8 cellular contexts compared by ENCODE assay signal in the genomic region with DNA sequence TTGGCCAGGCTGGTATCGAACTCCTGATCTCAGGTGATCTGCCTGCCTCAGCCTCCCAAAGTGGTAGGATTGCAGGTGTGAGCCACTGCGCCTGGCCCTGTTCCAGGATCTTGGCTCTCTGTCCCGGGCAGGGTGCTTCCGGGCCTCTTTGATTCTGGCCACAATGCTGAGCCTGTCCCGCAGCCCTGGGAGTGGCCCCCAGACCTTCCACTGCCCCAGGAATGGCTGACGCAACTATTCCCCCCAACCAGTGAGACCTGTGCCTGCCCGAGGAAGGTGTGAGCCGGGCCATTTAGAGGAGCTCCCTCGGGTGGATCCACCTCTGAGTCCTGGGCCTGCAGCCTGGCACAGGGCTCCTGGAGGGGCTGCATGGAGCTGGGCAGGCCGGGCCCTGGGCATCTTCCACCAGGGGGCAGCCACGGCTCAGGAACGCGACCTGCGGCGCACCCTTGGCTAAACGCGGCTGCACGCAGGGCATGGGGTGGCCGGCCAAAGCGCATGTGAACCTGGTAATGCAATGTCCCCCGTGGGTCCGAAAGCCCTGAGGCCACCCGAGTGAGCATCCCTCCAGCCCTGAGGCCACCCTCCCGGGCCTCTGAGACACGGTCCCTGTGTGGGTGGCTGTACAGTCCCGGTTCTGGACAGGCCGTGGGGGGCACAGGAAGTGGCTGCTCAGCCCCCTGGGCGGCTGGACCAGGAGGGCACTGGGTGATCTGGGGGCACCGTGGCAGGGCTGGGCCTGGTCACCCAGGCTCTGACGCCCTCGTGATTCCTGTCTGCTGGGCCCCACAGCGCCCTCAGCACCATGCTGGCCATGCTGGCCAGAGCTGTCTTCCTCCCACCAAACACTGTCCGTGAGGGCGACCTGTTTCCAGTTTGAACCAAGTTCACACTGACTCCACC. TPM values are rescaled to one million over a fixed set of nuclear protein-coding genes. Genes with fewer than 3 reads are reported as not detected.
DNase-seq lines count a peak whose midpoint lies in the region; ATAC-seq and TF ChIP-seq lines count a peak whose summit lies in the region.

No MANE protein-coding gene starts in this region.

- ATAC-seq in HG02610 (IDR thresholded peaks at IDR 0.05; ENCODE audit: unreplicated experiment) (peak; percentile 66), GM18505 (IDR thresholded peaks at IDR 0.05; ENCODE audit: unreplicated experiment) (no peak)

- peak overlapping the region; percentile 86 for H3K4me2 ChIP-seq in smooth muscle cell

- no peaks in the 10 kb centered on the region for H3K27me3 ChIP-seq in smooth muscle cell (ENCODE audit: low read depth)

- no peak overlapping the region for H2AFZ ChIP-seq in smooth muscle cell (ENCODE audit: low read depth)

- no peak overlapping the region for H3K9ac ChIP-seq in smooth muscle cell (ENCODE audit: low read depth)

- H3K36me3 ChIP-seq in smooth muscle cell (ENCODE audit: low read depth) = no peaks in the 10 kb centered on the region

- no peaks in the 10 kb centered on the region for H3F3A ChIP-seq in smooth muscle cell (ENCODE audit: low read depth)

- peak; percentile 90 for DNase-seq in GM10266 (ENCODE audit: extremely low spot score)
- peak; percentile 6 for DNase-seq in NCI-H1694 treated with DMSO at 0.1 percent for 48 hours (lab: John Stamatoyannopoulos, UW)
- DNase-seq in brain pericyte (ENCODE audit: low read depth, low spot score) = peak; percentile 26
- DNase-seq in iPS-NIHi7 (ENCODE audit: extremely low spot score) = peak; percentile 96
- DNase-seq in smooth muscle cell (lab: John Stamatoyannopoulos, UW; ENCODE audit: unreplicated experiment) = peak; percentile 34

- 34% methylated on average over 34 of the region's 34 CpGs for WGBS in smooth muscle cell (ENCODE audit: low lambda C conversion rate)

- no peaks in the 10 kb centered on the region for H3K9me3 ChIP-seq in smooth muscle cell (replicated peaks; ENCODE audit: low read depth)

- peak overlapping the region; percentile 35 for H3K4me3 ChIP-seq in smooth muscle cell

- TF ChIP-seq CTCF in GM10266 (IDR thresholded peaks at IDR 0.05; ENCODE audit: control insufficient read depth, insufficient read depth, low read depth, missing control alignments) (peak; percentile 92), VCaP (conservative IDR thresholded peaks at IDR 0.05) (peak; percentile 93), smooth muscle cell (IDR thresholded peaks at IDR 0.05; ENCODE audit: borderline replicate concordance, insufficient read depth, poor library complexity, severe bottlenecking) (peak; percentile 85)

- H3K79me2 ChIP-seq in smooth muscle cell (ENCODE audit: low read depth) = no peaks in the 10 kb centered on the region

- TF ChIP-seq POLR2A in GM18505 (IDR thresholded peaks at IDR 0.05; ENCODE audit: borderline replicate concordance, extremely low read depth, insufficient read depth, insufficient read length) = no peak

- no peaks in the 10 kb centered on the region for H3K4me1 ChIP-seq in smooth muscle cell (ENCODE audit: low read depth)

- H3K27ac ChIP-seq in VCaP (peak overlapping the region; percentile 74), smooth muscle cell (ENCODE audit: low read depth) (no peak overlapping the region)

- no peaks in the 10 kb centered on the region for H4K20me1 ChIP-seq in smooth muscle cell (ENCODE audit: low read depth)

RNA-seq across cellular contexts. Expression of a gene that starts 24.8 kb away (rescaled TPM):
- total RNA-seq in smooth muscle cell = not detected in 2 replicates
- polyA plus RNA-seq in smooth muscle cell = not detected in 2 replicates

RNA-seq across cellular contexts. Expression of a gene that starts 48.0 kb away (rescaled TPM):
- 7.5 and 10.1 TPM in 2 replicates for total RNA-seq in smooth muscle cell
- 15.0 and 19.7 TPM in 2 replicates for polyA plus RNA-seq in smooth muscle cell

Comparison
In these comparisons a context has a peak if more than half of its experiments do, and no peak if none do; other contexts are left out.
1. DNase-seq: peak in every context shown above with its lines; median percentile 96 in iPS-NIHi7; 90 in GM10266; 34 in smooth muscle cell; 26 in brain pericyte; 6 in NCI-H1694 treated with DMSO at 0.1 percent for 48 hours.